In genomic region chr17:20010886-20011402, GRCh38 we compare ENCODE assay signal across 11 cellular contexts. TPM values are rescaled to one million over a fixed set of nuclear protein-coding genes. Genes with fewer than 3 reads are reported as not detected.
A peak's percentile ranks its signal among the peaks of the same experiment; 100 is the strongest.
DNase-seq lines count a peak whose midpoint lies in the region; ATAC-seq and TF ChIP-seq lines count a peak whose summit lies in the region.
"Had no signal": no experiment of that assay in that cellular context is flagged by ENCODE, and none has a peak within 500 bp of the region (broad histone marks: within the 10 kb centered on the region; RNA-seq: fewer than 3 reads in every experiment).

No MANE protein-coding gene starts in this region.

- no peaks in the 10 kb centered on the region for H3K79me2 ChIP-seq in OCI-LY3 (ENCODE audit: low read length)

- DNase-seq in activated CD4-positive, alpha-beta T cell treated with anti-CD3 and anti-CD28 coated beads, Interleukin-2, amount 10 ng/mL, durations not matched to agents 24 days and 14 days = no peak
- no peak for DNase-seq in activated CD4-positive, alpha-beta T cell treated with anti-CD3 and anti-CD28 coated beads for 1 hour
- no peak for DNase-seq in dorsolateral prefrontal cortex
- peak; percentile 16 for DNase-seq in putamen (ENCODE audit: low spot score)
- no peak for DNase-seq in posterior vena cava (ENCODE audit: low spot score)
- no peak for DNase-seq in NCI-H526 treated with DMSO at 0.1 percent for 48 hours (lab: John Stamatoyannopoulos, UW)
- DNase-seq: activated CD4-positive, alpha-beta T cell treated with anti-CD3 and anti-CD28 coated beads for 4 hours; effector memory CD4-positive, alpha-beta T cell; lower lobe of right lung had no signal

- H4K20me1 ChIP-seq in OCI-LY3 (ENCODE audit: insufficient read depth, low read length) = no peaks in the 10 kb centered on the region

- no peak for ATAC-seq in HG03439 (IDR thresholded peaks at IDR 0.05; ENCODE audit: unreplicated experiment)

- no peaks in the 10 kb centered on the region for H3K9me3 ChIP-seq in OCI-LY3 (ENCODE audit: insufficient read depth, low read length)
- H3K9me3 ChIP-seq: lower lobe of right lung had no signal

- H3K36me3 ChIP-seq in OCI-LY3 (replicated peaks; ENCODE audit: low read depth, low read length) = no peaks in the 10 kb centered on the region
- H3K36me3 ChIP-seq: lower lobe of right lung had no signal

- H3K4me1 ChIP-seq in OCI-LY3 (ENCODE audit: low read length) = peaks cover 6% of the 10 kb centered on the region; the same call in 1 of the 2 replicates

- no peak overlapping the region for H3K27ac Mint-ChIP-seq in activated CD4-positive, alpha-beta T cell treated with anti-CD3 and anti-CD28 coated beads, Interleukin-2, amount 10 ng/mL, durations not matched to agents 24 days and 14 days

- H3K27me3 ChIP-seq in OCI-LY3 (ENCODE audit: low read depth, low read length) (no peaks in the 10 kb centered on the region), dorsolateral prefrontal cortex (no peaks in the 10 kb centered on the region)

- H3K4me3 Mint-ChIP-seq in activated CD4-positive, alpha-beta T cell treated with anti-CD3 and anti-CD28 coated beads, Interleukin-2, amount 10 ng/mL, durations not matched to agents 24 days and 14 days = peak overlapping the region; percentile 77

- no peak overlapping the region for H2AFZ ChIP-seq in OCI-LY3 (ENCODE audit: low read depth, low read length)

- intact Hi-C loops in activated CD4-positive, alpha-beta T cell treated with anti-CD3 and anti-CD28 coated beads, Interleukin-2, amount 10 ng/mL, durations not matched to agents 24 days and 14 days (cut with micrococcal nuclease) = no loop called here
- intact Hi-C loops in dorsolateral prefrontal cortex (cut with DNase I) (loop anchor here in 1 of 2 donors (10.0 kb wide), 1 partner anchor 54 kb away; no protein-coding TSS in a partner anchor), posterior vena cava (cut with DNase I) (no loop called here)

- H3K4me2 ChIP-seq in OCI-LY3 (ENCODE audit: low read length) = peak overlapping the region; percentile 72

- peaks cover 2% of the 10 kb centered on the region for H3K36me3 Mint-ChIP-seq in activated CD4-positive, alpha-beta T cell treated with anti-CD3 and anti-CD28 coated beads, Interleukin-2, amount 10 ng/mL, durations not matched to agents 24 days and 14 days (ENCODE audit: low read depth)

- H3K27ac ChIP-seq in OCI-LY3 (ENCODE audit: low read length) (no peak overlapping the region), dorsolateral prefrontal cortex (peak overlapping the region in 58 of 59 donors; percentile 21 to 98 (median 95))
- H3K27ac ChIP-seq: lower lobe of right lung had no signal

- no peak for TF ChIP-seq CTCF in OCI-LY3 (IDR thresholded peaks at IDR 0.05; ENCODE audit: low read depth, low read length)
- peak in 3 of 56 donors; percentile 4 to 22 (median 5) for TF ChIP-seq CTCF in dorsolateral prefrontal cortex (IDR thresholded peaks at IDR 0.05 in 54 of 56, conservative IDR thresholded peaks at IDR 0.05 in 2 of 56; ENCODE audit: low read depth in 1 of 56, partially characterized antibody in 56 of 56)

- H3K4me1 Mint-ChIP-seq in activated CD4-positive, alpha-beta T cell treated with anti-CD3 and anti-CD28 coated beads, Interleukin-2, amount 10 ng/mL, durations not matched to agents 24 days and 14 days = peaks cover 9% of the 10 kb centered on the region

- no peaks in the 10 kb centered on the region for H3K9me3 Mint-ChIP-seq in activated CD4-positive, alpha-beta T cell treated with anti-CD3 and anti-CD28 coated beads, Interleukin-2, amount 10 ng/mL, durations not matched to agents 24 days and 14 days

- H3K27me3 Mint-ChIP-seq in activated CD4-positive, alpha-beta T cell treated with anti-CD3 and anti-CD28 coated beads, Interleukin-2, amount 10 ng/mL, durations not matched to agents 24 days and 14 days = peaks cover 60% of the 10 kb centered on the region

- no peak overlapping the region for H3K9ac ChIP-seq in OCI-LY3 (ENCODE audit: low read length)

- no peak overlapping the region for H3K4me3 ChIP-seq in OCI-LY3 (ENCODE audit: low read length)
- peak overlapping the region; percentile 65 to 99 (median 88) for H3K4me3 ChIP-seq in dorsolateral prefrontal cortex

RNA-seq across cellular contexts. Expression of gene SPECC1, which starts 1.8 kb away (rescaled TPM):
- total RNA-seq in activated CD4-positive, alpha-beta T cell treated with anti-CD3 and anti-CD28 coated beads, Interleukin-2, amount 10 ng/mL, durations not matched to agents 24 days and 14 days = 6.0 and 6.4 TPM in 2 replicates
- 100 to 1,000 TPM; 140 to 321 (median 197) TPM for total RNA-seq in dorsolateral prefrontal cortex
- total RNA-seq in posterior vena cava = 10 to 100 TPM; 44.7 to 59.1 TPM

RNA-seq across cellular contexts. Expression of gene AKAP10, which starts 33.3 kb away (rescaled TPM):
- total RNA-seq in activated CD4-positive, alpha-beta T cell treated with anti-CD3 and anti-CD28 coated beads, Interleukin-2, amount 10 ng/mL, durations not matched to agents 24 days and 14 days = 38.4 and 42.2 TPM in 2 replicates
- total RNA-seq in dorsolateral prefrontal cortex (10 to 100 TPM; 47.3 to 84.2 (median 63.2) TPM), posterior vena cava (10 to 100 TPM; 35.5 to 37.0 TPM)
